23 cellular contexts compared by ENCODE assay signal in the genomic region with DNA sequence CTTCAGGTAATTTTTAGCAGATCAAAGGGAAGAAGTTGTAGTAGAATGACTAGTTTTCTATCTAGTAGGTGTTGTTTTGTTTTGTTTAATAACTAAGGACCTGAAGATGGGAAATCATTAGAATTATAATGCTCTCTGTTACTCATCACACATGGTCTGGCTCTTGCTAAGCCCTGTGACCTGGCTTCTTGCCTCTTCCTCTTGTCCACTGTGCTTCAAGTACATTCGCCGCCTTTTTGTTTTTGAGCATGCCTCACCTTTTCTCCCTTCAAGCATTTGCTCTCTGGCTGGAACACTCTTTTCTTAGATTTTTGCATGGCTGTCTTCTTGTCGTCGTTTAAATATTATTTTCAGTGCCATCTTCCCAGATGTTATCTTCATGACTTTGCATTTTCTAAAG.
"Had no signal": no experiment of that assay in that cellular context is flagged by ENCODE, and none has a peak within 500 bp of the region (broad histone marks: within the 10 kb centered on the region; RNA-seq: fewer than 3 reads in every experiment).

No MANE protein-coding gene starts in this region.

- H3K4me1 Mint-ChIP-seq: activated CD4-positive, alpha-beta memory T cell treated with anti-CD3 and anti-CD28 coated beads, Interleukin-2, amount 10 ng/mL, durations not matched to agents 7 days and 5 days; activated CD4-positive, alpha-beta T cell treated with anti-CD3 and anti-CD28 coated beads, Interleukin-2, amount 10 ng/mL, durations not matched to agents 24 days and 14 days; activated CD8-positive, alpha-beta memory T cell treated with anti-CD3 and anti-CD28 coated beads, Interleukin-2, amount 10 ng/mL, durations not matched to agents 7 days and 5 days had no signal

- H3K36me3 ChIP-seq: upper lobe of right lung had no signal

- DNase-seq: activated CD4-positive, alpha-beta memory T cell treated with anti-CD3 and anti-CD28 coated beads, Interleukin-2, amount 10 ng/mL, durations not matched to agents 7 days and 5 days; activated CD4-positive, alpha-beta T cell treated with anti-CD3 and anti-CD28 coated beads, Interleukin-2, amount 10 ng/mL, durations not matched to agents 24 days and 14 days; activated CD8-positive, alpha-beta memory T cell treated with anti-CD3 and anti-CD28 coated beads, Interleukin-2, amount 10 ng/mL, durations not matched to agents 7 days and 5 days; activated gamma-delta T cell; activated naive CD4-positive, alpha-beta T cell treated with anti-CD3 and anti-CD28 coated beads, Interleukin-2, amount 50 U/mL, for 16 hours; activated naive CD8-positive, alpha-beta T cell treated with anti-CD3 and anti-CD28 coated beads, Interleukin-2, amount 50 U/mL, for 24 hours; cortex of kidney; endodermal cell; foreskin fibroblast; immature natural killer cell; mesendoderm; naive B cell; occipital lobe; stimulated activated CD4-positive, alpha-beta T cell treated with anti-CD3 and anti-CD28 coated beads, Interleukin-2, amount 100 ng/mL, for 48 hours; stimulated activated naive CD4-positive, alpha-beta T cell; SW 1271; T-helper 17 cell; upper lobe of right lung had no signal

- H3K4me3 Mint-ChIP-seq: activated CD4-positive, alpha-beta memory T cell treated with anti-CD3 and anti-CD28 coated beads, Interleukin-2, amount 10 ng/mL, durations not matched to agents 7 days and 5 days; activated CD4-positive, alpha-beta T cell treated with anti-CD3 and anti-CD28 coated beads, Interleukin-2, amount 10 ng/mL, durations not matched to agents 24 days and 14 days; activated CD8-positive, alpha-beta memory T cell treated with anti-CD3 and anti-CD28 coated beads, Interleukin-2, amount 10 ng/mL, durations not matched to agents 7 days and 5 days; activated naive CD8-positive, alpha-beta T cell treated with anti-CD3 and anti-CD28 coated beads, Interleukin-2, amount 50 U/mL, for 24 hours; activated T-helper 1 cell treated with anti-CD3 and anti-CD28 coated beads, Interleukin-12 subunit alpha, Interleukin-12 subunit beta, Interleukin-2, Interleukin-4 antibody, amounts not matched to agents 30 ng/mL and 10 ng/mL and 1 ng/mL, durations not matched to agents 14 hours and 24 hours and 36 hours; endodermal cell; immature natural killer cell; naive B cell; neural crest cell; T-helper 17 cell had no signal

- H2AFZ ChIP-seq: hepatocyte had no signal

- H3K9me3 ChIP-seq: upper lobe of right lung had no signal

- H3K27ac Mint-ChIP-seq: activated CD4-positive, alpha-beta memory T cell treated with anti-CD3 and anti-CD28 coated beads, Interleukin-2, amount 10 ng/mL, durations not matched to agents 7 days and 5 days; activated CD4-positive, alpha-beta T cell treated with anti-CD3 and anti-CD28 coated beads, Interleukin-2, amount 10 ng/mL, durations not matched to agents 24 days and 14 days; activated CD8-positive, alpha-beta memory T cell treated with anti-CD3 and anti-CD28 coated beads, Interleukin-2, amount 10 ng/mL, durations not matched to agents 7 days and 5 days; activated naive CD8-positive, alpha-beta T cell treated with anti-CD3 and anti-CD28 coated beads, Interleukin-2, amount 50 U/mL, for 24 hours; activated T-helper 1 cell treated with anti-CD3 and anti-CD28 coated beads, Interleukin-12 subunit alpha, Interleukin-12 subunit beta, Interleukin-2, Interleukin-4 antibody, amounts not matched to agents 30 ng/mL and 10 ng/mL and 1 ng/mL, durations not matched to agents 14 hours and 24 hours and 36 hours; endodermal cell; immature natural killer cell; T-helper 17 cell had no signal

- H3K4me2 ChIP-seq: hepatocyte, smooth muscle cell had no signal

- ATAC-seq: activated CD8-positive, alpha-beta memory T cell treated with anti-CD3 and anti-CD28 coated beads, Interleukin-2, amount 10 ng/mL, durations not matched to agents 7 days and 5 days; activated naive CD8-positive, alpha-beta T cell treated with anti-CD3 and anti-CD28 coated beads, Interleukin-2, amount 50 U/mL, for 24 hours; sciatic nerve; T-helper 17 cell; upper lobe of right lung had no signal

- H3K27me3 ChIP-seq: hepatocyte, upper lobe of right lung had no signal

- H3K9me3 Mint-ChIP-seq: activated naive CD8-positive, alpha-beta T cell treated with anti-CD3 and anti-CD28 coated beads, Interleukin-2, amount 50 U/mL, for 24 hours; activated T-helper 1 cell treated with anti-CD3 and anti-CD28 coated beads, Interleukin-12 subunit alpha, Interleukin-12 subunit beta, Interleukin-2, Interleukin-4 antibody, amounts not matched to agents 30 ng/mL and 10 ng/mL and 1 ng/mL, durations not matched to agents 14 hours and 24 hours and 36 hours had no signal

- H3K27me3 Mint-ChIP-seq: activated CD8-positive, alpha-beta memory T cell treated with anti-CD3 and anti-CD28 coated beads, Interleukin-2, amount 10 ng/mL, durations not matched to agents 7 days and 5 days; activated naive CD8-positive, alpha-beta T cell treated with anti-CD3 and anti-CD28 coated beads, Interleukin-2, amount 50 U/mL, for 24 hours; naive B cell; T-helper 17 cell had no signal

- H3K36me3 Mint-ChIP-seq: immature natural killer cell, naive B cell had no signal

- H3K27ac ChIP-seq: hepatocyte, upper lobe of right lung had no signal

- H3K4me3 ChIP-seq: hepatocyte, smooth muscle cell, upper lobe of right lung had no signal
